Comparison of ENCODE assay signal across 15 cellular contexts in the genomic region with DNA sequence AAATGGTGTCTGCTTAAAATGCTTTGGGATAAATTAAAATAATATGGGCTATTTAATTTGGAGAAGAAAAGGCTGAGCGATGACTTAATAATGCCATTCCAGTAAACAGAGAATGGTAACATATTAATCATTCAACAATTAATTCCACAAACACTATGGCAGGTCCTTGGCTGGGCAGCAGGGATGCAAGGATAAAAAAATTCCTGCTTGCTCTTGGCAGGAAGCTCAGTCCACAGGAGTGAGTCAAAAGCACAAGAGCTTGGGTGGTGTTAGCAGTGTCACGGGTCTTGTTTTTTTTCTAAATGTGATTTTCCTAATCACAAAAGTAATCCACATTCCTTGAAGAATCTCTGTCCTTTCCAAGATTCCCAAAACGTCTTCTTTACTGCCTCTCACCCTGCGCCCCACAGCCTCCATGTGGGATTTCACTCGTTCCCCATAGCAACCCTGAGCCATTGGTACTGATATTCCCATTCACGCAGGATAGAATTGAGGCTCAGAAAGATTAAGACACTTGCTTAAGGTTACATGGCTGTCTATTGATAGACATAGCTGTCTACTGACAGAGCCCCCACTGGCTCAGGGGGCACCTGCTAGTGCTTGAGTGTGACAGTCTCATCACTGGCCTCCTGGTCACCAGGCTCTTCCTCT.
A peak's percentile ranks its signal among the peaks of the same experiment; 100 is the strongest.
DNase-seq lines count a peak whose midpoint lies in the region; ATAC-seq, FAIRE-seq and TF ChIP-seq lines count a peak whose summit lies in the region.
"Had no signal": no experiment of that assay in that cellular context is flagged by ENCODE, and none has a peak within 500 bp of the region (broad histone marks: within the 10 kb centered on the region; RNA-seq: fewer than 3 reads in every experiment).

No MANE protein-coding gene starts in this region.

- H3K27ac Mint-ChIP-seq in H9: peak overlapping the region in 2 of 3 experiments; percentile 18 to 35; a peak in 2 of 7 replicates
- H3K27ac Mint-ChIP-seq: type B pancreatic cell had no signal

- H4K20me1 ChIP-seq in H9 (ENCODE audit: control insufficient read depth, insufficient read depth, insufficient read length): peaks cover 2% of the 10 kb centered on the region

- no peak overlapping the region for H2BK15ac ChIP-seq in H9 (ENCODE audit: low read depth, low read length)

- no peak overlapping the region for H3K23ac ChIP-seq in H9 (ENCODE audit: insufficient read length, low read depth, low read length)

- ATAC-seq in GM19328 (IDR thresholded peaks at IDR 0.05; ENCODE audit: unreplicated experiment) (no peak), HG03097 (IDR thresholded peaks at IDR 0.05; ENCODE audit: low FRiP score, unreplicated experiment) (no peak)
- ATAC-seq: GM23338 had no signal

- TF ChIP-seq CTCF in H9 (conservative IDR thresholded peaks at IDR 0.05) (no peak), cardiac fibroblast (IDR thresholded peaks at IDR 0.05; ENCODE audit: low read depth, low read length) (no peak), kidney epithelial cell (IDR thresholded peaks at IDR 0.05; ENCODE audit: insufficient read depth, low read length, poor library complexity, severe bottlenecking) (no peak)

- no peaks in the 10 kb centered on the region for H3K9me3 ChIP-seq in H9 (ENCODE audit: control insufficient read depth, low read depth, low read length)
- H3K9me3 ChIP-seq in stomach smooth muscle (ENCODE audit: control insufficient read depth in 2 of 2, low read length in 2 of 2): no peaks in the 10 kb centered on the region
- no peaks in the 10 kb centered on the region for H3K9me3 ChIP-seq in SJCRH30 (replicated peaks)
- H3K9me3 ChIP-seq in small intestine (ENCODE audit: control insufficient read depth, low read depth): no peaks in the 10 kb centered on the region

- H2AK5ac ChIP-seq in H9 (ENCODE audit: insufficient read length, low read length): no peak overlapping the region

- H3K14ac ChIP-seq in H9 (ENCODE audit: insufficient read depth, low read length): no peak overlapping the region

- no peak overlapping the region for H4K5ac ChIP-seq in H9 (ENCODE audit: insufficient read length, low read depth, low read length)

- no peak overlapping the region for H4K91ac ChIP-seq in H9 (ENCODE audit: insufficient read length, low read depth, low read length)

- no peak for FAIRE-seq in small intestine (lab: Jason Lieb, UNC)

- WGBS in H9 (ENCODE audit: extremely low coverage, insufficient read length, low lambda C conversion rate): no CpG with 5 or more reads among the region's 6 CpGs
- WGBS in small intestine, 3 donors: 77 to 95% (median 89%) methylated on average over 6 of the region's 6 CpGs

- H3K9ac ChIP-seq in H9 (ENCODE audit: extremely low read depth, insufficient read length, low read length): no peak overlapping the region
- H3K9ac ChIP-seq in stomach smooth muscle (ENCODE audit: low read length in 2 of 2): peak overlapping the region; percentile 36 to 39

- no peak overlapping the region for H3K18ac ChIP-seq in H9 (ENCODE audit: insufficient read length, low read depth, low read length)

- no peak overlapping the region for H2BK5ac ChIP-seq in H9 (ENCODE audit: insufficient read length, low read length)

- no peak overlapping the region for H3T11ph ChIP-seq in H9 (ENCODE audit: low read length)

- no peaks in the 10 kb centered on the region for H3K79me2 ChIP-seq in H9 (ENCODE audit: insufficient read depth, low read length)

- no peak overlapping the region for H3K56ac ChIP-seq in H9 (ENCODE audit: insufficient read length, low read depth, low read length)

- H3K4me2 ChIP-seq in H9 (ENCODE audit: insufficient read depth, insufficient read length, low read length): no peak overlapping the region
- H3K4me2 ChIP-seq: GM23338 had no signal

- H2AFZ ChIP-seq in H9 (ENCODE audit: low read length): no peak overlapping the region
- H2AFZ ChIP-seq: GM23338 had no signal

- no peak overlapping the region for H3K4ac ChIP-seq in H9 (ENCODE audit: low read depth, low read length)

- H3K4me3 Mint-ChIP-seq in H9: no peak overlapping the region
- H3K4me3 Mint-ChIP-seq: GM23338, type B pancreatic cell had no signal

- no peak overlapping the region for H3K4me3 ChIP-seq in cardiac fibroblast (replicated peaks in 1 of 2; ENCODE audit: low read depth in 2 of 2, low read length in 2 of 2)
- no peak overlapping the region for H3K4me3 ChIP-seq in kidney epithelial cell (ENCODE audit: low read depth, low read length)
- peak overlapping the region; percentile 15 to 52 for H3K4me3 ChIP-seq in stomach smooth muscle (ENCODE audit: low read length in 2 of 2)
- no peak overlapping the region for H3K4me3 ChIP-seq in SJCRH30
- no peak overlapping the region for H3K4me3 ChIP-seq in small intestine (ENCODE audit: low read depth in 1 of 2, low read length in 2 of 2)
- H3K4me3 ChIP-seq: GM23338 had no signal

- DNase-seq in H9 (no peak), cardiac fibroblast (ENCODE audit: low read depth in 2 of 2) (peak; percentile 65 to 89), kidney epithelial cell (ENCODE audit: low read depth) (peak; percentile 58), SJCRH30 (no peak), small intestine (no peak)
- DNase-seq: activated gamma-delta T cell treated with Interleukin-2 at 50 U/mL for 16 hours; Calu3; NCI-H1105; stimulated activated CD4-positive, alpha-beta T cell treated with anti-CD3 and anti-CD28 coated beads, Interleukin-4, amount 100 ng/mL, for 4 hours had no signal

- H3K9me3 Mint-ChIP-seq in H9: no peaks in the 10 kb centered on the region
- H3K9me3 Mint-ChIP-seq: GM23338, type B pancreatic cell had no signal

- no peak overlapping the region for H2BK20ac ChIP-seq in H9 (ENCODE audit: low read depth, low read length, poor library complexity, severe bottlenecking)

- peaks cover 13% of the 10 kb centered on the region in 2 experiments for H3K4me1 Mint-ChIP-seq in H9

- no peak overlapping the region for H2BK12ac ChIP-seq in H9 (ENCODE audit: insufficient read length, low read depth, low read length)

- peaks cover 5% of the 10 kb centered on the region; the same call in 1 of the 2 replicates for H3K4me1 ChIP-seq in H9 (ENCODE audit: insufficient read depth, low read length)
- H3K4me1 ChIP-seq in stomach smooth muscle (ENCODE audit: control insufficient read depth, insufficient read depth, low read length): peaks cover 48% of the 10 kb centered on the region
- H3K4me1 ChIP-seq in SJCRH30: peaks cover 11% of the 10 kb centered on the region
- H3K4me1 ChIP-seq in small intestine (ENCODE audit: control insufficient read depth in 2 of 2, insufficient read depth in 1 of 2, low read depth in 1 of 2, low read length in 1 of 2): no peaks in the 10 kb centered on the region

- peaks cover 0 to 13% (median 4%) of the 10 kb centered on the region in 3 experiments; a peak in 3 of 7 replicates for H3K36me3 Mint-ChIP-seq in H9 (ENCODE audit: insufficient read depth in 1 of 3, low read depth in 3 of 3)

- H2BK120ac ChIP-seq in H9 (ENCODE audit: low read depth, low read length, poor library complexity, severe bottlenecking): no peak overlapping the region

- H3K79me1 ChIP-seq in H9 (ENCODE audit: insufficient read depth, low read depth, low read length, poor library complexity, severe bottlenecking): no peaks in the 10 kb centered on the region

- H4K8ac ChIP-seq in H9 (replicated peaks; ENCODE audit: insufficient read length, low read depth, low read length): no peak overlapping the region

- no peaks in the 10 kb centered on the region for H3K23me2 ChIP-seq in H9 (ENCODE audit: insufficient read length, low read depth, low read length, poor library complexity, severe bottlenecking)

- H3K27me3 ChIP-seq in H9 (ENCODE audit: insufficient read depth, low read length) (no peaks in the 10 kb centered on the region), kidney epithelial cell (ENCODE audit: control insufficient read depth, insufficient read depth, low read length) (no peaks in the 10 kb centered on the region), stomach smooth muscle (ENCODE audit: control insufficient read depth in 1 of 2, insufficient read depth in 2 of 2, low read length in 2 of 2) (no peaks in the 10 kb centered on the region), SJCRH30 (no peaks in the 10 kb centered on the region), small intestine (ENCODE audit: control insufficient read depth in 2 of 2, insufficient read depth in 2 of 2, low read length in 2 of 2) (no peaks in the 10 kb centered on the region)

- H3K27me3 Mint-ChIP-seq in H9 (ENCODE audit: low read depth): no peaks in the 10 kb centered on the region
- H3K27me3 Mint-ChIP-seq: type B pancreatic cell had no signal

- H3K36me3 ChIP-seq in kidney epithelial cell (ENCODE audit: control insufficient read depth, insufficient read depth, low read length) (no peaks in the 10 kb centered on the region), stomach smooth muscle (ENCODE audit: control insufficient read depth in 2 of 2, insufficient read depth in 2 of 2, low read length in 2 of 2) (peaks cover 0 to 2% of the 10 kb centered on the region in 2 donors), SJCRH30 (no peaks in the 10 kb centered on the region), small intestine (ENCODE audit: control insufficient read depth in 2 of 2, insufficient read depth in 2 of 2, low read length in 2 of 2) (peaks cover 0 to 2% of the 10 kb centered on the region in 2 donors)

- H3K27ac ChIP-seq in H9 (ENCODE audit: insufficient read length, low read depth, low read length) (no peak overlapping the region), stomach smooth muscle (ENCODE audit: low read length) (peak overlapping the region; percentile 77), SJCRH30 (no peak overlapping the region), small intestine (ENCODE audit: low read depth in 1 of 2, low read length in 1 of 2) (peak overlapping the region in 1 of 2 donors; percentile 59)
- H3K27ac ChIP-seq: VCaP had no signal

Comparison
In these comparisons a context has a peak if more than half of its experiments do, and no peak if none do; other contexts are left out.
1. DNase-seq: peak in cardiac fibroblast (2 of 2) and kidney epithelial cell (single experiment); none in H9 (single experiment), SJCRH30 (0 of 2) and small intestine (single experiment).
2. H3K4me3 ChIP-seq: peak in stomach smooth muscle (2 of 2); none in cardiac fibroblast (0 of 2), kidney epithelial cell (single experiment), SJCRH30 (single experiment) and small intestine (0 of 2).